ENCODE assay signal across 20 cellular contexts in the genomic region with DNA sequence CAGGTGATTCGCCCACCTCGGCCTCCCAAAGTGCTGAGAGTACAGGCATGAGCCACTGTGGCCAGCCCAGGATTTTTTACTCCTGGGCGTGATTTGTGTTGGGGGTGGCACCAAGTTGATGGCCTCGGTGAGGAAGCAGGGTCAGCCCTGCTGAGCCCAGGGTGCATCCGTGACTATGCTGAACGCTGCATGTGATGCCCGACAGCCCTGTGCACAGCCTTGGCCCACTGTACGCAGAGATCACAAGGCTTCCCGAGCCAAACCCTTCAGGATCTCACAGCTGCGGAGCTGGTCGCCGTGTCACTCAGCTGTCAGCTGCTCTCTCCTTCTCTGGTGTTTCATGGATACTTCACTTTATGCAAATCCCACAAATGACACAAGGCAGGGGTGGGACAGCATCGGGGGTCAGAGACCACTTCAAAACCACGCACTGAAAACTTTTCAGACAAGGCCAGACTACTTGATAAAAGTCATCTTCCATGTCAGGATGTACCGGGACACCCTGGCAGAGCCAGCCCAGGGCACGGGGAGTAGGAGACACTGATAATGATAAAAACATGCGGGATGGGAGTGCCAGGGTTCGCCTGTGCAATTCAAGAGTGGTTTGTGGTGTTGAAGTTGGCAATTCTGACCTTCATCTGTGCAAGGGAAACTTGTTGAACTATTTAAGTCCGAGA.
"Had no signal": no experiment of that assay in that cellular context is flagged by ENCODE, and none has a peak within 500 bp of the region (broad histone marks: within the 10 kb centered on the region; RNA-seq: fewer than 3 reads in every experiment).

No MANE protein-coding gene starts in this region.

- H3K27ac ChIP-seq: Peyer's patch, RWPE1 had no signal

- H3K36me3 ChIP-seq: Peyer's patch had no signal

- DNase-seq: activated CD4-positive, alpha-beta T cell treated with anti-CD3 and anti-CD28 coated beads for 48 hours; activated CD4-positive, alpha-beta T cell treated with anti-CD3 and anti-CD28 coated beads, Interleukin-2, amount 50 U/mL, for 4 hours; activated CD4-positive, CD25-positive, alpha-beta regulatory T cell treated with anti-CD3 and anti-CD28 coated beads, Interleukin-2, amount 50 U/mL, for 72 hours; activated CD8-positive, alpha-beta memory T cell treated with anti-CD3 and anti-CD28 coated beads, Interleukin-2, amount 50 U/mL, for 48 hours; activated CD8-positive, alpha-beta T cell treated with anti-CD3 and anti-CD28 coated beads, Interleukin-2, amount 10 ng/mL, durations not matched to agents 7 days and 5 days; activated naive CD8-positive, alpha-beta T cell treated with anti-CD3 and anti-CD28 coated beads, Interleukin-2, amount 50 U/mL, for 24 hours; activated T-cell treated with anti-CD3 and anti-CD28 coated beads, Interleukin-2, amount 50 U/mL, for 1 hour; amygdala; Karpas-422; NCI-H1105 treated with DMSO at 0.1 percent for 48 hours; NCI-H1436 treated with DMSO at 0.1 percent for 48 hours; NCI-H187; NCI-H2081; NCI-H446; NCI-H524; Peyer's patch; SHP77 had no signal

- H3K27me3 ChIP-seq: Peyer's patch had no signal

- ATAC-seq: activated CD8-positive, alpha-beta T cell treated with anti-CD3 and anti-CD28 coated beads, Interleukin-2, amount 10 ng/mL, durations not matched to agents 7 days and 5 days; activated naive CD4-positive, alpha-beta T cell treated with anti-CD3 and anti-CD28 coated beads, Interleukin-2, amount 50 U/mL, for 72 hours; activated naive CD8-positive, alpha-beta T cell treated with anti-CD3 and anti-CD28 coated beads, Interleukin-2, amount 50 U/mL, for 24 hours; K562 had no signal

- H3K4me3 ChIP-seq: K562, Peyer's patch had no signal

- H3K9me3 ChIP-seq: Peyer's patch had no signal
